8 cellular contexts compared by ENCODE assay signal in genomic region chr6:28383235-28384142, GRCh38. TPM values are rescaled to one million over a fixed set of nuclear protein-coding genes. Genes with fewer than 3 reads are reported as not detected.
DNase-seq lines count a peak whose midpoint lies in the region; ATAC-seq and TF ChIP-seq lines count a peak whose summit lies in the region.

No MANE protein-coding gene starts in this region.

- H3K36me3 ChIP-seq in brain microvascular endothelial cell (replicated peaks) = peaks cover 3% of the 10 kb centered on the region

- ATAC-seq in GM19328 (IDR thresholded peaks at IDR 0.05; ENCODE audit: unreplicated experiment) = peak; percentile 91
- ATAC-seq in HG03457 (IDR thresholded peaks at IDR 0.05; ENCODE audit: unreplicated experiment) = peak; percentile 80

- peak; percentile 77 for TF ChIP-seq CTCF in brain microvascular endothelial cell (IDR thresholded peaks at IDR 0.05; ENCODE audit: low read depth, low read length, missing control alignments)

- H3K27me3 ChIP-seq in brain microvascular endothelial cell (replicated peaks) = no peaks in the 10 kb centered on the region

- in situ Hi-C loops in brain microvascular endothelial cell (cut with HindIII; ENCODE audit: low pct_ligation_motif_present, low sequenced_read_pairs) = no loop called here

- H3K27ac ChIP-seq in brain microvascular endothelial cell = peak overlapping the region; percentile 65

- H3K4me3 ChIP-seq in brain microvascular endothelial cell (ENCODE audit: low read depth, low read length) = peak overlapping the region; percentile 67

- DNase-seq in COR-L47 (lab: John Stamatoyannopoulos, UW) (peak; percentile 79), brain microvascular endothelial cell (peak; percentile 90), iPS DF 4.7 (ENCODE audit: extremely low read depth, low spot score) (peak; percentile 74), putamen (ENCODE audit: low spot score) (peak; percentile 28), SHP77 treated with DMSO at 0.1 percent for 48 hours (lab: John Stamatoyannopoulos, UW) (no peak)

TF ChIP-seq in PFSK-1, 5 proteins besides CTCF, POLR2A, EP300 and RAD21:
- TF ChIP-seq, protein P1, sequence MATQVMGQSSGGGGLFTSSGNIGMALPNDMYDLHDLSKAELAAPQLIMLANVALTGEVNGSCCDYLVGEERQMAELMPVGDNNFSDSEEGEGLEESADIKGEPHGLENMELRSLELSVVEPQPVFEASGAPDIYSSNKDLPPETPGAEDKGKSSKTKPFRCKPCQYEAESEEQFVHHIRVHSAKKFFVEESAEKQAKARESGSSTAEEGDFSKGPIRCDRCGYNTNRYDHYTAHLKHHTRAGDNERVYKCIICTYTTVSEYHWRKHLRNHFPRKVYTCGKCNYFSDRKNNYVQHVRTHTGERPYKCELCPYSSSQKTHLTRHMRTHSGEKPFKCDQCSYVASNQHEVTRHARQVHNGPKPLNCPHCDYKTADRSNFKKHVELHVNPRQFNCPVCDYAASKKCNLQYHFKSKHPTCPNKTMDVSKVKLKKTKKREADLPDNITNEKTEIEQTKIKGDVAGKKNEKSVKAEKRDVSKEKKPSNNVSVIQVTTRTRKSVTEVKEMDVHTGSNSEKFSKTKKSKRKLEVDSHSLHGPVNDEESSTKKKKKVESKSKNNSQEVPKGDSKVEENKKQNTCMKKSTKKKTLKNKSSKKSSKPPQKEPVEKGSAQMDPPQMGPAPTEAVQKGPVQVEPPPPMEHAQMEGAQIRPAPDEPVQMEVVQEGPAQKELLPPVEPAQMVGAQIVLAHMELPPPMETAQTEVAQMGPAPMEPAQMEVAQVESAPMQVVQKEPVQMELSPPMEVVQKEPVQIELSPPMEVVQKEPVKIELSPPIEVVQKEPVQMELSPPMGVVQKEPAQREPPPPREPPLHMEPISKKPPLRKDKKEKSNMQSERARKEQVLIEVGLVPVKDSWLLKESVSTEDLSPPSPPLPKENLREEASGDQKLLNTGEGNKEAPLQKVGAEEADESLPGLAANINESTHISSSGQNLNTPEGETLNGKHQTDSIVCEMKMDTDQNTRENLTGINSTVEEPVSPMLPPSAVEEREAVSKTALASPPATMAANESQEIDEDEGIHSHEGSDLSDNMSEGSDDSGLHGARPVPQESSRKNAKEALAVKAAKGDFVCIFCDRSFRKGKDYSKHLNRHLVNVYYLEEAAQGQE (IDR thresholded peaks at IDR 0.05; ENCODE audit: insufficient read depth in 1 of 2, low read depth in 2 of 2, low read length in 2 of 2) = 0 out of 4 replicates have a peak, but pooled peaks of 1 of the 2 experiments have one; percentile 31
- TF ChIP-seq SIN3A (IDR thresholded peaks at IDR 0.05; ENCODE audit: borderline replicate concordance, insufficient read depth, low read length) (no peak; the same call in 1 of the 2 replicates), TAF1 (IDR thresholded peaks at IDR 0.05; ENCODE audit: borderline replicate concordance, insufficient read depth, low read length) (peak; percentile 36; the same call in 1 of the 2 replicates), POLR2AphosphoS5 (IDR thresholded peaks at IDR 0.05; ENCODE audit: low read depth, low read length) (peak; percentile 76; the same call in 1 of the 2 replicates), FOXP2 (optimal IDR thresholded peaks at IDR 0.05; ENCODE audit: borderline replicate concordance, extremely low read depth, extremely low read length, insufficient read depth) (no peak)

RNA-seq across cellular contexts. Expression of gene ZSCAN12, which starts 16.1 kb away (rescaled TPM):
- polyA plus RNA-seq in PFSK-1 (2012; ENCODE audit: insufficient read length, low read depth) = 0.65 TPM

RNA-seq across cellular contexts. Expression of gene ZKSCAN3, which starts 33.7 kb away (rescaled TPM):
- polyA plus RNA-seq in PFSK-1 (2012; ENCODE audit: insufficient read length, low read depth) = 1.6 TPM

RNA-seq across cellular contexts. Expression of gene ZSCAN31, which starts 47.5 kb away (rescaled TPM):
- polyA plus RNA-seq in PFSK-1 (2012; ENCODE audit: insufficient read length, low read depth) = 7.4 TPM

RNA-seq across cellular contexts. Expression of gene ZSCAN23, which starts 59.8 kb away (rescaled TPM):
- 0.56 TPM for polyA plus RNA-seq in PFSK-1 (2012; ENCODE audit: insufficient read length, low read depth)
